In the genomic region with DNA sequence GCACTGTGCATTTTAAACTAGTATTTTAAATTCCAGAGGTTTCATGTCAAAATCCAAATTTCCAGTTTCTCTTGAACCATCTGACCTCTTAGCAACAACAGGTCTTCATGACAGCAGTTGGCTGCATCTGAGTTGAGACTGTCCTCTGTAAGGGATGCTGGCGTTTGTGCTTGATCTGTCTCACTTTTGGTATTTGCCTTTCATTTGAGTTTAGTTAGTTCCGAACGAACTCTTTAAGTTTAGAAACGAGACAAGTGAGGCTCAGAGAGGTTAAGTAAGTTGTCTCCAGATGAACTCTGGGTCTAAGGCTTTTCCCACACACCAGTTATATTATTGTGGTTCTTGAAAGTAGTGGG, we compare ENCODE assay signal across 10 cellular contexts. TPM values are rescaled to one million over a fixed set of nuclear protein-coding genes. Genes with fewer than 3 reads are reported as not detected.
DNase-seq lines count a peak whose midpoint lies in the region; ATAC-seq, FAIRE-seq and TF ChIP-seq lines count a peak whose summit lies in the region.
"Had no signal": no experiment of that assay in that cellular context is flagged by ENCODE, and none has a peak within 500 bp of the region (broad histone marks: within the 10 kb centered on the region; RNA-seq: fewer than 3 reads in every experiment).

No MANE protein-coding gene starts in this region.

- H3K4me3 ChIP-seq in neural progenitor cell, result no peak overlapping the region
- H3K4me3 ChIP-seq: SK-N-MC had no signal

- H2AK5ac ChIP-seq in H9 (ENCODE audit: insufficient read length, low read length), result no peak overlapping the region

- no peak overlapping the region for H2BK5ac ChIP-seq in H9 (ENCODE audit: insufficient read length, low read length)

- H3T11ph ChIP-seq in H9 (ENCODE audit: low read length), result no peak overlapping the region

- no peaks in the 10 kb centered on the region for H4K20me1 ChIP-seq in neural progenitor cell (ENCODE audit: low read depth)
- H4K20me1 ChIP-seq in H9 (ENCODE audit: control insufficient read depth, insufficient read depth, insufficient read length), result no peaks in the 10 kb centered on the region

- H3K36me3 Mint-ChIP-seq in neural progenitor cell (no peaks in the 10 kb centered on the region), H9 (ENCODE audit: insufficient read depth in 1 of 3, low read depth in 3 of 3) (no peaks in the 10 kb centered on the region)

- no peak overlapping the region for H4K5ac ChIP-seq in H9 (ENCODE audit: insufficient read length, low read depth, low read length)

- no peak overlapping the region for H2BK20ac ChIP-seq in H9 (ENCODE audit: low read depth, low read length, poor library complexity, severe bottlenecking)

- H2BK120ac ChIP-seq in H9 (ENCODE audit: low read depth, low read length, poor library complexity, severe bottlenecking), result no peak overlapping the region

- no peaks in the 10 kb centered on the region for H3F3A ChIP-seq in neural progenitor cell (ENCODE audit: low read depth)

- no peaks in the 10 kb centered on the region for H3K79me2 ChIP-seq in neural progenitor cell (ENCODE audit: low read depth)
- no peaks in the 10 kb centered on the region for H3K79me2 ChIP-seq in H9 (ENCODE audit: insufficient read depth, low read length)

- no peak overlapping the region for H2BK15ac ChIP-seq in H9 (ENCODE audit: low read depth, low read length)

- TF ChIP-seq CTCF in GM10266 (IDR thresholded peaks at IDR 0.05; ENCODE audit: control insufficient read depth, insufficient read depth, low read depth, missing control alignments), result no peak
- no peak for TF ChIP-seq CTCF in neural progenitor cell (IDR thresholded peaks at IDR 0.05)
- TF ChIP-seq CTCF in H9 (conservative IDR thresholded peaks at IDR 0.05), result no peak

- H3K36me3 ChIP-seq in neural progenitor cell, result no peaks in the 10 kb centered on the region

- H3K23me2 ChIP-seq in H9 (ENCODE audit: insufficient read length, low read depth, low read length, poor library complexity, severe bottlenecking), result no peaks in the 10 kb centered on the region

- H2BK12ac ChIP-seq in H9 (ENCODE audit: insufficient read length, low read depth, low read length), result no peak overlapping the region

- no peaks in the 10 kb centered on the region for H3K9me3 ChIP-seq in neural progenitor cell (ENCODE audit: low read depth)
- no peaks in the 10 kb centered on the region for H3K9me3 ChIP-seq in H9 (ENCODE audit: control insufficient read depth, low read depth, low read length)

- H3K4me3 Mint-ChIP-seq in neural progenitor cell (no peak overlapping the region), H9 (no peak overlapping the region)

- no peak overlapping the region for H3K18ac ChIP-seq in H9 (ENCODE audit: insufficient read length, low read depth, low read length)

- no peak overlapping the region for H3K4ac ChIP-seq in H9 (ENCODE audit: low read depth, low read length)

- ATAC-seq in HG02798 (IDR thresholded peaks at IDR 0.05; ENCODE audit: poor library complexity, unreplicated experiment), result peak; percentile 43
- ATAC-seq in HG03558 (IDR thresholded peaks at IDR 0.05; ENCODE audit: extremely low read depth, unreplicated experiment), result peak; percentile 19

- H3K23ac ChIP-seq in H9 (ENCODE audit: insufficient read length, low read depth, low read length), result no peak overlapping the region

- H3K4me1 Mint-ChIP-seq in neural progenitor cell (no peaks in the 10 kb centered on the region), H9 (no peaks in the 10 kb centered on the region)

- no peak overlapping the region for H4K91ac ChIP-seq in H9 (ENCODE audit: insufficient read length, low read depth, low read length)

- no peak overlapping the region for H3K56ac ChIP-seq in H9 (ENCODE audit: insufficient read length, low read depth, low read length)

- no peak overlapping the region for H3K4me2 ChIP-seq in neural progenitor cell
- H3K4me2 ChIP-seq in H9 (ENCODE audit: insufficient read depth, insufficient read length, low read length), result no peak overlapping the region

- H2AFZ ChIP-seq in neural progenitor cell (replicated peaks) (no peak overlapping the region), H9 (ENCODE audit: low read length) (no peak overlapping the region)

- H3K27me3 Mint-ChIP-seq in neural progenitor cell (ENCODE audit: insufficient read depth, low read depth), result no peaks in the 10 kb centered on the region
- no peaks in the 10 kb centered on the region for H3K27me3 Mint-ChIP-seq in H9 (ENCODE audit: low read depth)

- H3K9me3 Mint-ChIP-seq in neural progenitor cell (no peaks in the 10 kb centered on the region), H9 (no peaks in the 10 kb centered on the region)

- H3K27ac Mint-ChIP-seq in neural progenitor cell (no peak overlapping the region), H9 (no peak overlapping the region)

- no peak overlapping the region for H4K8ac ChIP-seq in H9 (replicated peaks; ENCODE audit: insufficient read length, low read depth, low read length)

- WGBS in H9 (ENCODE audit: extremely low coverage, insufficient read length, low lambda C conversion rate), result no CpG with 5 or more reads among the region's 4 CpGs

- no peak for TF ChIP-seq POLR2A in GM12891 (IDR thresholded peaks at IDR 0.05; ENCODE audit: low read depth, low read length)

- H3K9ac ChIP-seq in neural progenitor cell, result no peak overlapping the region
- H3K9ac ChIP-seq in H9 (ENCODE audit: extremely low read depth, insufficient read length, low read length), result no peak overlapping the region

- H3K27ac ChIP-seq in neural progenitor cell, result no peak overlapping the region
- no peak overlapping the region for H3K27ac ChIP-seq in H9 (ENCODE audit: insufficient read length, low read depth, low read length)
- H3K27ac ChIP-seq: SK-N-MC had no signal

- H3K27me3 ChIP-seq in neural progenitor cell, result no peaks in the 10 kb centered on the region
- H3K27me3 ChIP-seq in H9 (ENCODE audit: insufficient read depth, low read length), result no peaks in the 10 kb centered on the region

- peak; percentile 43 for FAIRE-seq in GM12891 (lab: Jason Lieb, UNC)
- FAIRE-seq in GM19239 (lab: Jason Lieb, UNC), result peak; percentile 28
- FAIRE-seq: bronchial epithelial cell had no signal

- no peaks in the 10 kb centered on the region for H3K79me1 ChIP-seq in H9 (ENCODE audit: insufficient read depth, low read depth, low read length, poor library complexity, severe bottlenecking)

- DNase-seq in GM12891 (ENCODE audit: insufficient read length, low spot score), result no peak
- DNase-seq in GM19239 (ENCODE audit: insufficient read length, low spot score), result no peak
- no peak for DNase-seq in GM10266 (ENCODE audit: extremely low spot score)
- DNase-seq in neural progenitor cell (ENCODE audit: low spot score), result no peak
- DNase-seq in H9, result no peak
- no peak for DNase-seq in EL

- H3K14ac ChIP-seq in H9 (ENCODE audit: insufficient read depth, low read length), result no peak overlapping the region

- H3K4me1 ChIP-seq in neural progenitor cell (no peaks in the 10 kb centered on the region), H9 (ENCODE audit: insufficient read depth, low read length) (no peaks in the 10 kb centered on the region)

TF ChIP-seq in GM12891, 5 proteins besides CTCF, POLR2A, EP300 and RAD21:
- TF ChIP-seq PAX5 (IDR thresholded peaks at IDR 0.05; ENCODE audit: insufficient read depth, low read length, severe bottlenecking), result no peak
- no peak for TF ChIP-seq SPI1 (IDR thresholded peaks at IDR 0.05; ENCODE audit: low read depth, low read length)
- no peak for TF ChIP-seq POLR2AphosphoS5 (IDR thresholded peaks at IDR 0.05; ENCODE audit: low read depth, low read length)
- TF ChIP-seq TAF1 (IDR thresholded peaks at IDR 0.05; ENCODE audit: low read depth, low read length), result no peak
- no peak for TF ChIP-seq POU2F2 (IDR thresholded peaks at IDR 0.05; ENCODE audit: low read depth, low read length)

RNA-seq across cellular contexts. Expression of gene SPARCL1, which starts 29.1 kb away (rescaled TPM):
- polyA plus RNA-seq in GM12891 (2012; ENCODE audit: low read depth, missing spikeins), result not detected
- total RNA-seq in neural progenitor cell (ENCODE audit: low replicate concordance), result 0.43 TPM in 1 of 2 replicates, not detected in the other
- total RNA-seq in H9 (2021), result 0.17 and 0.68 TPM in 2 replicates
- total RNA-seq: bronchial epithelial cell had no signal
